ENCODE assay signal across 11 cellular contexts in genomic region chr1:42937836-42938595, GRCh38. TPM values are rescaled to one million over a fixed set of nuclear protein-coding genes. Genes with fewer than 3 reads are reported as not detected.
DNase-seq lines count a peak whose midpoint lies in the region; TF ChIP-seq lines count a peak whose summit lies in the region.
"Had no signal": no experiment of that assay in that cellular context is flagged by ENCODE, and none has a peak within 500 bp of the region (broad histone marks: within the 10 kb centered on the region; RNA-seq: fewer than 3 reads in every experiment).

No MANE protein-coding gene starts in this region.

- H3K27me3 ChIP-seq in DOHH2 (ENCODE audit: control insufficient read depth, low read length) = no peaks in the 10 kb centered on the region
- H3K27me3 ChIP-seq: left lung had no signal

- no peak for TF ChIP-seq CTCF in DOHH2 (IDR thresholded peaks at IDR 0.05; ENCODE audit: low read depth, low read length, poor library complexity, severe bottlenecking)

- H3K4me3 ChIP-seq in DOHH2 (ENCODE audit: low read length) = no peak overlapping the region
- H3K4me3 ChIP-seq: left lung had no signal

- DNase-seq in NOMO-1 (lab: John Stamatoyannopoulos, UW; ENCODE audit: unreplicated experiment in 2 of 2) (peak; percentile 89 to 95), caudate nucleus (lab: John Stamatoyannopoulos, UW) (no peak), posterior vena cava (ENCODE audit: low spot score) (peak; percentile 34), midbrain (lab: John Stamatoyannopoulos, UW) (no peak), T-helper 9 cell (no peak), G401 (ENCODE audit: low spot score) (no peak), NCI-H748 (lab: John Stamatoyannopoulos, UW; ENCODE audit: unreplicated experiment) (no peak)
- DNase-seq: NCI-H1048; stimulated activated CD4-positive, alpha-beta T cell treated with anti-CD3 and anti-CD28 coated beads, Interleukin-4, amount 100 ng/mL, for 1 hour had no signal

- peaks cover 65% of the 10 kb centered on the region for H3K4me1 ChIP-seq in DOHH2 (ENCODE audit: control insufficient read depth, low read length)

- peaks cover 10% of the 10 kb centered on the region; the same call in 1 of the 2 replicates for H3F3A ChIP-seq in DOHH2 (ENCODE audit: control insufficient read depth, insufficient read depth)

- H3K36me3 ChIP-seq in DOHH2 (ENCODE audit: control insufficient read depth, low read length) = peaks cover 96% of the 10 kb centered on the region
- H3K36me3 ChIP-seq: left lung had no signal

- H3K4me2 ChIP-seq in DOHH2 (ENCODE audit: low read length) = peak overlapping the region; percentile 63

- H3K27ac ChIP-seq in DOHH2 (ENCODE audit: low read depth, low read length) (no peak overlapping the region), caudate nucleus (ENCODE audit: low read depth, low read length) (peak overlapping the region; percentile 9)

- intact Hi-C loops in posterior vena cava (cut with DNase I) = no loop called here

- in situ Hi-C loops in G401 (cut with HindIII; ENCODE audit: low sequenced_read_pairs) = no loop called here

- H3K9me3 ChIP-seq in DOHH2 (ENCODE audit: control insufficient read depth, insufficient read depth, low read length) = no peaks in the 10 kb centered on the region
- H3K9me3 ChIP-seq: left lung had no signal

- H3K79me2 ChIP-seq in DOHH2 (ENCODE audit: control insufficient read depth, low read length) = peaks cover 98% of the 10 kb centered on the region

- H3K9me2 ChIP-seq in DOHH2 (replicated peaks; ENCODE audit: control insufficient read depth, low read length) = no peaks in the 10 kb centered on the region

- peaks cover 37% of the 10 kb centered on the region for H4K20me1 ChIP-seq in DOHH2 (ENCODE audit: control insufficient read depth, insufficient read depth, low read depth, low read length)

RNA-seq across cellular contexts. Expression of gene SLC2A1, which starts 20.7 kb away (rescaled TPM):
- 10 to 100 TPM; 13.0 to 17.7 TPM for total RNA-seq in posterior vena cava
- 51.9 and 70.1 TPM in 2 replicates for total RNA-seq in G401 (2014; rRNA removed; shearing (Covaris generic))

Comparison
In these comparisons a context has a peak if more than half of its experiments do, and no peak if none do; other contexts are left out.
1. DNase-seq: peak in NOMO-1 (2 of 2) and posterior vena cava (single experiment); none in caudate nucleus (0 of 61), midbrain (single experiment), T-helper 9 cell (single experiment), G401 (single experiment) and NCI-H748 (single experiment).